Comparison of ENCODE assay signal across 9 cellular contexts in genomic region chr17:32488177-32488542, GRCh38. TPM values are rescaled to one million over a fixed set of nuclear protein-coding genes. Genes with fewer than 3 reads are reported as not detected.
A peak's percentile ranks its signal among the peaks of the same experiment; 100 is the strongest.
DNase-seq lines count a peak whose midpoint lies in the region; ATAC-seq and TF ChIP-seq lines count a peak whose summit lies in the region.
"Had no signal": no experiment of that assay in that cellular context is flagged by ENCODE, and none has a peak within 500 bp of the region (broad histone marks: within the 10 kb centered on the region; RNA-seq: fewer than 3 reads in every experiment).

No MANE protein-coding gene starts in this region.

- H3K27me3 ChIP-seq in HUES64 (ENCODE audit: insufficient read depth, low read length) = no peaks in the 10 kb centered on the region
- H3K27me3 ChIP-seq in neuron (ENCODE audit: insufficient read depth, low read length) = no peaks in the 10 kb centered on the region

- in situ Hi-C loops in G401 (cut with HindIII; ENCODE audit: low sequenced_read_pairs) (no loop called here), GM13976 (cut with MboI; ENCODE audit: low sequenced_read_pairs, unreplicated experiment) (loop anchor here (10.0 kb wide), 1 partner anchor 277 kb away; no protein-coding TSS in a partner anchor)

- no peak overlapping the region for H2AFZ ChIP-seq in neuron (ENCODE audit: low read depth, low read length)

- TF ChIP-seq CTCF in GM13976 (IDR thresholded peaks at IDR 0.05; ENCODE audit: borderline replicate concordance, control extremely low read depth, extremely low read depth, insufficient read depth, missing control alignments) = no peak

- no peak for ATAC-seq in HG02763 (IDR thresholded peaks at IDR 0.05; ENCODE audit: unreplicated experiment)
- ATAC-seq: left ventricle myocardium superior had no signal

- H3K4me3 ChIP-seq in HUES64 (ENCODE audit: low read length) (peak overlapping the region; percentile 86), neuron (ENCODE audit: low read length) (peak overlapping the region; percentile 50)

- 88% methylated on average over 16 of the region's 16 CpGs for WGBS in HUES64

- H3K9ac ChIP-seq in HUES64 (ENCODE audit: low read depth, low read length) = no peak overlapping the region

- H3K36me3 ChIP-seq in HUES64 (ENCODE audit: insufficient read depth, low read length) = peaks cover 32% of the 10 kb centered on the region
- H3K36me3 ChIP-seq in neuron (ENCODE audit: insufficient read depth, low read length) = peaks cover 28% of the 10 kb centered on the region

- H3K4me1 ChIP-seq in HUES64 (ENCODE audit: insufficient read depth, low read length) (peaks cover 25% of the 10 kb centered on the region), neuron (ENCODE audit: insufficient read depth, low read length) (peaks cover 43% of the 10 kb centered on the region)

- DNase-seq in G401 (ENCODE audit: low spot score) = peak; percentile 32
- peak; percentile 29 for DNase-seq in cerebellar cortex (ENCODE audit: low spot score)
- no peak for DNase-seq in GM13976 (ENCODE audit: low spot score)
- no peak for DNase-seq in NCI-H128 (lab: John Stamatoyannopoulos, UW; ENCODE audit: unreplicated experiment)
- DNase-seq: left ventricle myocardium superior, NCI-H1048 had no signal

- H3K9me3 ChIP-seq in HUES64 (ENCODE audit: insufficient read depth, low read depth, low read length) (no peaks in the 10 kb centered on the region), neuron (ENCODE audit: low read length) (no peaks in the 10 kb centered on the region)

- H3K27ac ChIP-seq in HUES64 (ENCODE audit: low read depth, low read length) = no peak overlapping the region

RNA-seq across cellular contexts. Expression of gene CDK5R1, which starts 1.4 kb away (rescaled TPM):
- 1.2 and 3.3 TPM in 2 replicates for total RNA-seq in G401 (2014; rRNA removed; shearing (Covaris generic))
- 9.9 TPM for polyA plus RNA-seq in HUES64 (2013, experiment 1 of 2)
- polyA plus RNA-seq in HUES64 (2013, experiment 2 of 2) = 9.8 TPM

RNA-seq across cellular contexts. Expression of gene PSMD11, which starts 43.9 kb away (rescaled TPM):
- 105 and 214 TPM in 2 replicates for total RNA-seq in G401 (2014; rRNA removed; shearing (Covaris generic))
- 130 TPM for polyA plus RNA-seq in HUES64 (2013, experiment 1 of 2)
- polyA plus RNA-seq in HUES64 (2013, experiment 2 of 2) = 107 TPM

Comparison
In these comparisons a context has a peak if more than half of its experiments do, and no peak if none do; other contexts are left out.
1. DNase-seq: peak in G401 (single experiment) and cerebellar cortex (single experiment); none in GM13976 (single experiment) and NCI-H128 (single experiment).